ENCODE assay signal across 8 cellular contexts in the genomic region with DNA sequence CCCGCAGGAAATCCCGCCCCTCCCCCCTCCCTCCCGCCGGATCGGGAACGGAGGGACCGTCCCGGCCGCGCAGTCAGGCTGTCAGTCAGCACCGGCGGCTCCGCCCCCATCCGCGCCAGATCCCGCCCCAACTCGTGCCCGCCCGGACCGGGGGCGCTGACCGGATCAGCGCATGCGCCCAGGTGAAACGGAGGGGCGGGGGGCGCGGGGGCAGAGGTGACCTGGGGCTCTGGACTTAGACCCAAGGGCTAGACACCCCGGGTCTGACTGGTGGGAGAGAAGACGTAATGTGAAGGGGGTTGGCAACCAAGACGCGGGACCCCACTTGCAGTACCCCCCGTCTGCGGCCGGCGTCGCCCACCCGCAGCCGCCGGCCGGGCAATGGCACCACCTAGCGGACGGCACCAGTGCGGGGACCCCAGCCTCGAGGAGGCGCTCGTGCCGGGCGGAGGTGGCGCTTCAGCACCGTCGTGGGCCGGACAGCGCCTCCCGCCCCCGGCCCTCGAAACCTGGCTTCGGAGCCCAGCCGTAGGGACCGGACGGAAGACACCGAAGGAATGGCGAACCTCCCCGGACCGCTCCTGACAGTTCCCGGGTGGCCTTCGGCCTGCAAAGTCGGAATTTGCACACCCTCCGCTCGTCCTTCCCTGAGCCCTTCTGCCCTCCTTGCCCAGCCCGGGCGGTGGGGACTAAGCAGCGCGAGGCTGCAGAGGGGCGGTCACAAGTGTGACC. TPM values are rescaled to one million over a fixed set of nuclear protein-coding genes. Genes with fewer than 3 reads are reported as not detected.
DNase-seq lines count a peak whose midpoint lies in the region; ATAC-seq and TF ChIP-seq lines count a peak whose summit lies in the region.

A gene with protein sequence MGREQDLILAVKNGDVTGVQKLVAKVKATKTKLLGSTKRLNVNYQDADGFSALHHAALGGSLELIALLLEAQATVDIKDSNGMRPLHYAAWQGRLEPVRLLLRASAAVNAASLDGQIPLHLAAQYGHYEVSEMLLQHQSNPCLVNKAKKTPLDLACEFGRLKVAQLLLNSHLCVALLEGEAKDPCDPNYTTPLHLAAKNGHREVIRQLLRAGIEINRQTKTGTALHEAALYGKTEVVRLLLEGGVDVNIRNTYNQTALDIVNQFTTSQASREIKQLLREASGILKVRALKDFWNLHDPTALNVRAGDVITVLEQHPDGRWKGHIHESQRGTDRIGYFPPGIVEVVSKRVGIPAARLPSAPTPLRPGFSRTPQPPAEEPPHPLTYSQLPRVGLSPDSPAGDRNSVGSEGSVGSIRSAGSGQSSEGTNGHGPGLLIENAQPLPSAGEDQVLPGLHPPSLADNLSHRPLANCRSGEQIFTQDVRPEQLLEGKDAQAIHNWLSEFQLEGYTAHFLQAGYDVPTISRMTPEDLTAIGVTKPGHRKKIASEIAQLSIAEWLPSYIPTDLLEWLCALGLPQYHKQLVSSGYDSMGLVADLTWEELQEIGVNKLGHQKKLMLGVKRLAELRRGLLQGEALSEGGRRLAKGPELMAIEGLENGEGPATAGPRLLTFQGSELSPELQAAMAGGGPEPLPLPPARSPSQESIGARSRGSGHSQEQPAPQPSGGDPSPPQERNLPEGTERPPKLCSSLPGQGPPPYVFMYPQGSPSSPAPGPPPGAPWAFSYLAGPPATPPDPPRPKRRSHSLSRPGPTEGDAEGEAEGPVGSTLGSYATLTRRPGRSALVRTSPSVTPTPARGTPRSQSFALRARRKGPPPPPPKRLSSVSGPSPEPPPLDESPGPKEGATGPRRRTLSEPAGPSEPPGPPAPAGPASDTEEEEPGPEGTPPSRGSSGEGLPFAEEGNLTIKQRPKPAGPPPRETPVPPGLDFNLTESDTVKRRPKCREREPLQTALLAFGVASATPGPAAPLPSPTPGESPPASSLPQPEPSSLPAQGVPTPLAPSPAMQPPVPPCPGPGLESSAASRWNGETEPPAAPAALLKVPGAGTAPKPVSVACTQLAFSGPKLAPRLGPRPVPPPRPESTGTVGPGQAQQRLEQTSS (N-terminal part only) (minus strand): TSS at position 15 of the 732 bp plus-strand sequence. CDS start 1,733 bp downstream, outside the sequence.

- DNase-seq in BJ (ENCODE audit: low read depth): peak; percentile 42
- DNase-seq in HK-2 (ENCODE audit: unreplicated experiment): peak; percentile 95
- DNase-seq in NCI-H748 treated with DMSO at 0.1 percent for 48 hours (lab: John Stamatoyannopoulos, UW): peak; percentile 45
- peak; percentile 83 for DNase-seq in activated CD8-positive, alpha-beta T cell treated with anti-CD3 and anti-CD28 coated beads, Interleukin-2, amount 10 ng/mL, durations not matched to agents 7 days and 5 days
- peak; percentile 57 for DNase-seq in effector CD4-positive, alpha-beta T cell
- DNase-seq in lung (ENCODE audit: low spot score): peak; percentile 95
- DNase-seq in stimulated activated CD4-positive, alpha-beta T cell treated with anti-CD3 and anti-CD28 coated beads, Interleukin-4, amount 100 ng/mL, for 48 hours (ENCODE audit: low read depth in 2 of 2): peak; percentile 83 to 85

- H3K4me3 ChIP-seq in BJ (ENCODE audit: low read depth, low read length) (peak within 1 kb of the TSS; percentile 83), lung (peak within 1 kb of the TSS; percentile 85)

- TF ChIP-seq CTCF in BJ (IDR thresholded peaks at IDR 0.05; ENCODE audit: insufficient read depth, low read depth, low read length): peak; percentile 92
- peak; percentile 83 for TF ChIP-seq CTCF in lung (IDR thresholded peaks at IDR 0.05; ENCODE audit: control extremely low read depth, extremely low read depth)

- H3K9me3 Mint-ChIP-seq in activated CD8-positive, alpha-beta T cell treated with anti-CD3 and anti-CD28 coated beads, Interleukin-2, amount 10 ng/mL, durations not matched to agents 7 days and 5 days (ENCODE audit: insufficient read depth): no peaks in the 10 kb centered on the region

- WGBS in lung, 2 donors: 0 to 1% methylated on average over 55 to 75 of the region's 75 CpGs

- CTCF ChIA-PET in BJ (lab: Yijun Ruan, JAX): interaction anchor here (0.6 to 1.8 kb wide), 14 partner anchors 9 to 245 kb away, joined by 3 to 25 read pairs (median 4); a partner anchor contains a TSS
- CTCF ChIA-PET in activated CD8-positive, alpha-beta T cell treated with anti-CD3 and anti-CD28 coated beads, Interleukin-2, amount 10 ng/mL, durations not matched to agents 7 days and 5 days (lab: Charles Lee): interaction anchor here (0.7 to 3.3 kb wide), 34 partner anchors 9 to 255 kb away, joined by 3 to 26 read pairs (median 4); a partner anchor contains a TSS

- peaks cover 1% of the 10 kb centered on the region for H3K36me3 ChIP-seq in BJ (ENCODE audit: control insufficient read depth, insufficient read depth, low read length)
- peaks cover 0 to 2% of the 10 kb centered on the region in 2 donors for H3K36me3 ChIP-seq in lung (ENCODE audit: control insufficient read depth in 2 of 2, insufficient read depth in 2 of 2, low read length in 2 of 2)

- H3K4me1 Mint-ChIP-seq in activated CD8-positive, alpha-beta T cell treated with anti-CD3 and anti-CD28 coated beads, Interleukin-2, amount 10 ng/mL, durations not matched to agents 7 days and 5 days (ENCODE audit: low read depth): peaks cover 28% of the 10 kb centered on the region

- H3K27ac ChIP-seq in lung (ENCODE audit: low read depth in 1 of 2, low read length in 1 of 2): peak within 1 kb of the TSS; percentile 83

- peaks cover 3% of the 10 kb centered on the region for H3K27me3 Mint-ChIP-seq in activated CD8-positive, alpha-beta T cell treated with anti-CD3 and anti-CD28 coated beads, Interleukin-2, amount 10 ng/mL, durations not matched to agents 7 days and 5 days (ENCODE audit: low read depth)

- peaks cover 0 to 12% of the 10 kb centered on the region in 2 donors for H3K4me1 ChIP-seq in lung (ENCODE audit: control insufficient read depth in 2 of 2, insufficient read depth in 2 of 2, low read length in 2 of 2)

- no peaks in the 10 kb centered on the region for H3K9me3 ChIP-seq in lung (ENCODE audit: control insufficient read depth in 2 of 2, insufficient read depth in 1 of 2, low read length in 1 of 2)

- POLR2A ChIA-PET in BJ (lab: Charles Lee): interaction anchor here (0.5 to 0.6 kb wide), 2 partner anchors 34 to 179 kb away, joined by 3 to 5 read pairs; no protein-coding TSS in a partner anchor
- POLR2A ChIA-PET in activated CD8-positive, alpha-beta T cell treated with anti-CD3 and anti-CD28 coated beads, Interleukin-2, amount 10 ng/mL, durations not matched to agents 7 days and 5 days (lab: Charles Lee): interaction anchor here (1.0 to 3.1 kb wide), 9 partner anchors 11 to 245 kb away, joined by 3 to 15 read pairs (median 6); a partner anchor contains a TSS

- ATAC-seq in GM19372 (IDR thresholded peaks at IDR 0.05; ENCODE audit: low read depth, unreplicated experiment) (peak; percentile 40), lung (ENCODE audit: insufficient read depth, low FRiP score) (peak; percentile 83)
- ATAC-seq in activated CD8-positive, alpha-beta T cell treated with anti-CD3 and anti-CD28 coated beads, Interleukin-2, amount 10 ng/mL, durations not matched to agents 7 days and 5 days: peak; percentile 54

- H3K27ac Mint-ChIP-seq in activated CD8-positive, alpha-beta T cell treated with anti-CD3 and anti-CD28 coated beads, Interleukin-2, amount 10 ng/mL, durations not matched to agents 7 days and 5 days: peak within 1 kb of the TSS; percentile 52

- H3K27me3 ChIP-seq in BJ (ENCODE audit: control insufficient read depth, insufficient read depth, low read length) (no peaks in the 10 kb centered on the region), lung (ENCODE audit: control insufficient read depth, insufficient read depth) (no peaks in the 10 kb centered on the region)

- H3K4me3 Mint-ChIP-seq in activated CD8-positive, alpha-beta T cell treated with anti-CD3 and anti-CD28 coated beads, Interleukin-2, amount 10 ng/mL, durations not matched to agents 7 days and 5 days: peak within 1 kb of the TSS; percentile 76

- H3K36me3 Mint-ChIP-seq in activated CD8-positive, alpha-beta T cell treated with anti-CD3 and anti-CD28 coated beads, Interleukin-2, amount 10 ng/mL, durations not matched to agents 7 days and 5 days (ENCODE audit: low read depth): peaks cover 20% of the 10 kb centered on the region

RNA-seq across cellular contexts. Expression of the gene that starts here (rescaled TPM):
- 2.3 and 4.8 TPM in 2 replicates for polyA plus RNA-seq in BJ (2011; rRNA removed)
- polyA minus RNA-seq in BJ (2011; rRNA and poly(A)+ RNA removed): 10.0 and 10.1 TPM in 2 replicates
- total RNA-seq in activated CD8-positive, alpha-beta T cell treated with anti-CD3 and anti-CD28 coated beads, Interleukin-2, amount 10 ng/mL, durations not matched to agents 7 days and 5 days: under 1 TPM; 0.68 to 0.97 TPM
- total RNA-seq in lung: 10 to 100 TPM; 44.1 to 81.5 TPM
- 10 to 100 TPM; 22.3 to 26.1 TPM for polyA plus RNA-seq in lung

Comparison
In these comparisons a context has a peak if more than half of its experiments do, and no peak if none do; other contexts are left out.
1. Peak in every context shown above with its lines: DNase-seq, ATAC-seq, H3K4me3 ChIP-seq and H3K27ac ChIP-seq.
2. RNA of the gene that starts here (total RNA-seq): 44.1 to 81.5 TPM in lung; 0.68 to 0.97 TPM in activated CD8-positive, alpha-beta T cell treated with anti-CD3 and anti-CD28 coated beads, Interleukin-2, amount 10 ng/mL, durations not matched to agents 7 days and 5 days; every median in the first group is over 10 times any median in the second.
3. Peak in DNase-seq and ATAC-seq in activated CD8-positive, alpha-beta T cell treated with anti-CD3 and anti-CD28 coated beads, Interleukin-2, amount 10 ng/mL, durations not matched to agents 7 days and 5 days; RNA of the gene not detected or under 1 TPM.
4. DNase-seq: peak in every context shown above with its lines; median percentile 95 in HK-2; 95 in lung; 84 in stimulated activated CD4-positive, alpha-beta T cell treated with anti-CD3 and anti-CD28 coated beads, Interleukin-4, amount 100 ng/mL, for 48 hours; 83 in activated CD8-positive, alpha-beta T cell treated with anti-CD3 and anti-CD28 coated beads, Interleukin-2, amount 10 ng/mL, durations not matched to agents 7 days and 5 days; 57 in effector CD4-positive, alpha-beta T cell; 45 in NCI-H748 treated with DMSO at 0.1 percent for 48 hours; 42 in BJ.